ENCODE assay signal across 16 cellular contexts in the genomic region with DNA sequence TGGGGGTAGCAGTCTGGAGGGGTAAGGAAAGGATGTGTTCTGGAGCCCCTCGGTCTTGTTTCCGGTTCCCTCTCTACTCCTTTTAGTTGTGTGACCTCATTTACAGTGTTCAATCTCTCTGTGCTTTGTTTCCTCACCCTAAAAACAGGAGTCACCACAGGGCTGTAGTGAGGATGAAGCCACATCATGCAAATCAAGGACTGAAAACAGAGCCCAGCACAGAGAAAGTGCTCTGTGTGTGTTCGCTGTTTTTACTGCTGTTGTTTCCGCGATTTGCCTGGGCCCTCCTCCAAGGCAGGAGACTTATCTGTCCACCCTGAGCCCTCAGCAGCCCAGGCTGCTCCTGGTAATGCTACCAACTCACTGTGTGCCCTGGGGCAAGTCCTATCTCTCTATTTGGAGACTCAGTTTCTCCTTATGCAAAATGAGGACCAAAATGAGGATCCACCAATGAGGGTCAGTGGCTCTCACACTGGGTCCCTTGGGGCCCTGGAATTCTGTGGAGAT.
"Had no signal": no experiment of that assay in that cellular context is flagged by ENCODE, and none has a peak within 500 bp of the region (broad histone marks: within the 10 kb centered on the region; RNA-seq: fewer than 3 reads in every experiment).

No MANE protein-coding gene starts in this region.

- ATAC-seq: activated naive CD8-positive, alpha-beta T cell treated with anti-CD3 and anti-CD28 coated beads, Interleukin-2, amount 50 U/mL, for 24 hours; activated T-cell treated with anti-CD3 and anti-CD28 coated beads, Interleukin-2, amount 50 U/mL, for 4 hours; heart right ventricle; mucosa of descending colon; naive thymus-derived CD8-positive, alpha-beta T cell had no signal

- H3K27me3 ChIP-seq: heart right ventricle, ovary had no signal

- H3K9me3 ChIP-seq: heart right ventricle, mucosa of descending colon, ovary had no signal

- H3K27ac ChIP-seq: coronary artery, heart right ventricle, ovary had no signal

- DNase-seq: activated CD4-positive, alpha-beta T cell treated with anti-CD3 and anti-CD28 coated beads, Interleukin-2, amount 10 ng/mL, durations not matched to agents 24 days and 14 days; activated CD8-positive, alpha-beta memory T cell treated with anti-CD3 and anti-CD28 coated beads, Interleukin-2, amount 50 U/mL, for 4 hours; activated naive CD4-positive, alpha-beta T cell treated with anti-CD3 and anti-CD28 coated beads for 36 hours; activated naive CD8-positive, alpha-beta T cell treated with anti-CD3 and anti-CD28 coated beads, Interleukin-2, amount 50 U/mL, for 24 hours; activated T-cell treated with anti-CD3 and anti-CD28 coated beads, Interleukin-2, amount 50 U/mL, for 4 hours; anterior cingulate cortex; central memory CD4-positive, alpha-beta T cell; mesenchymal stem cell; mucosa of descending colon; naive thymus-derived CD8-positive, alpha-beta T cell; retina; stimulated activated CD4-positive, alpha-beta T cell treated with anti-CD3 and anti-CD28 coated beads, Interleukin-2, amount 100 ng/mL, for 24 hours; stimulated activated naive CD4-positive, alpha-beta T cell treated with Interleukin-2 at 50 U/mL for 16 hours had no signal

- H3K36me3 ChIP-seq: heart right ventricle, ovary had no signal

- H3K4me3 ChIP-seq: coronary artery, heart right ventricle, mucosa of descending colon, ovary had no signal
